In genomic region chr6:31967926-31968320, GRCh38 we compare ENCODE assay signal across 17 cellular contexts. TPM values are rescaled to one million over a fixed set of nuclear protein-coding genes. Genes with fewer than 3 reads are reported as not detected.
DNase-seq lines count a peak whose midpoint lies in the region; ATAC-seq lines count a peak whose summit lies in the region.
"Had no signal": no experiment of that assay in that cellular context is flagged by ENCODE, and none has a peak within 500 bp of the region (broad histone marks: within the 10 kb centered on the region; RNA-seq: fewer than 3 reads in every experiment).

No MANE protein-coding gene starts in this region.

- no peaks in the 10 kb centered on the region for H3K9me3 ChIP-seq in T-helper 17 cell (ENCODE audit: control insufficient read depth, low read length, poor library complexity, severe bottlenecking)
- H3K9me3 ChIP-seq: A549 had no signal

- H3K36me3 Mint-ChIP-seq in activated naive CD4-positive, alpha-beta T cell treated with anti-CD3 and anti-CD28 coated beads, Interleukin-2, amount 50 U/mL, for 24 hours: peaks cover 11% of the 10 kb centered on the region
- peaks cover 64% of the 10 kb centered on the region for H3K36me3 Mint-ChIP-seq in activated naive CD4-positive, alpha-beta T cell treated with anti-CD3 and anti-CD28 coated beads, Interleukin-2, amount 10 ng/mL, durations not matched to agents 7 days and 5 days
- H3K36me3 Mint-ChIP-seq in T-helper 17 cell (ENCODE audit: low read depth): peaks cover 9% of the 10 kb centered on the region
- H3K36me3 Mint-ChIP-seq in immature natural killer cell: peaks cover 0 to 40% (median 15%) of the 10 kb centered on the region in 3 donors
- peaks cover 100% of the 10 kb centered on the region for H3K36me3 Mint-ChIP-seq in stimulated activated effector memory CD8-positive, alpha-beta T cell treated with anti-CD3 and anti-CD28 coated beads, Interleukin-12 subunit alpha, Interleukin-12 subunit beta, amount 100 ng/mL, for 72 hours

- CTCF ChIA-PET in activated naive CD4-positive, alpha-beta T cell treated with anti-CD3 and anti-CD28 coated beads, Interleukin-2, amount 10 ng/mL, durations not matched to agents 7 days and 5 days (lab: Charles Lee): no interaction called here

- DNase-seq in activated naive CD4-positive, alpha-beta T cell treated with anti-CD3 and anti-CD28 coated beads, Interleukin-2, amount 10 ng/mL, durations not matched to agents 7 days and 5 days: no peak
- DNase-seq in T-helper 17 cell (no peak), immature natural killer cell (no peak), OCI-M2 (lab: John Stamatoyannopoulos, UW; ENCODE audit: unreplicated experiment) (no peak)
- DNase-seq in stimulated activated effector memory CD8-positive, alpha-beta T cell treated with anti-CD3 and anti-CD28 coated beads, Interleukin-12 subunit alpha, Interleukin-12 subunit beta, amount 100 ng/mL, for 72 hours (ENCODE audit: low spot score in 2 of 2): no peak
- DNase-seq: DMS79 treated with DMSO at 0.1 percent for 48 hours, GM23248, IMR-90, NCI-H1417, NCI-H2029, NCI-H524 had no signal

- peaks cover 29% of the 10 kb centered on the region for H3K4me1 Mint-ChIP-seq in activated naive CD4-positive, alpha-beta T cell treated with anti-CD3 and anti-CD28 coated beads, Interleukin-2, amount 50 U/mL, for 24 hours
- H3K4me1 Mint-ChIP-seq in activated naive CD4-positive, alpha-beta T cell treated with anti-CD3 and anti-CD28 coated beads, Interleukin-2, amount 10 ng/mL, durations not matched to agents 7 days and 5 days: peaks cover 33% of the 10 kb centered on the region
- H3K4me1 Mint-ChIP-seq in T-helper 17 cell: peaks cover 26% of the 10 kb centered on the region
- peaks cover 28 to 34% of the 10 kb centered on the region in 2 donors for H3K4me1 Mint-ChIP-seq in immature natural killer cell
- peaks cover 49% of the 10 kb centered on the region for H3K4me1 Mint-ChIP-seq in stimulated activated effector memory CD8-positive, alpha-beta T cell treated with anti-CD3 and anti-CD28 coated beads, Interleukin-12 subunit alpha, Interleukin-12 subunit beta, amount 100 ng/mL, for 72 hours

- no peaks in the 10 kb centered on the region for H3K9me3 Mint-ChIP-seq in activated naive CD4-positive, alpha-beta T cell treated with anti-CD3 and anti-CD28 coated beads, Interleukin-2, amount 50 U/mL, for 24 hours
- H3K9me3 Mint-ChIP-seq in activated naive CD4-positive, alpha-beta T cell treated with anti-CD3 and anti-CD28 coated beads, Interleukin-2, amount 10 ng/mL, durations not matched to agents 7 days and 5 days: no peaks in the 10 kb centered on the region
- no peaks in the 10 kb centered on the region for H3K9me3 Mint-ChIP-seq in immature natural killer cell
- H3K9me3 Mint-ChIP-seq in stimulated activated effector memory CD8-positive, alpha-beta T cell treated with anti-CD3 and anti-CD28 coated beads, Interleukin-12 subunit alpha, Interleukin-12 subunit beta, amount 100 ng/mL, for 72 hours: no peaks in the 10 kb centered on the region
- H3K9me3 Mint-ChIP-seq: CD14-positive monocyte had no signal

- H3K4me3 Mint-ChIP-seq in activated naive CD4-positive, alpha-beta T cell treated with anti-CD3 and anti-CD28 coated beads, Interleukin-2, amount 50 U/mL, for 24 hours: no peak overlapping the region
- H3K4me3 Mint-ChIP-seq in activated naive CD4-positive, alpha-beta T cell treated with anti-CD3 and anti-CD28 coated beads, Interleukin-2, amount 10 ng/mL, durations not matched to agents 7 days and 5 days: no peak overlapping the region
- H3K4me3 Mint-ChIP-seq in T-helper 17 cell (peak overlapping the region; percentile 28), immature natural killer cell (no peak overlapping the region)
- no peak overlapping the region for H3K4me3 Mint-ChIP-seq in stimulated activated effector memory CD8-positive, alpha-beta T cell treated with anti-CD3 and anti-CD28 coated beads, Interleukin-12 subunit alpha, Interleukin-12 subunit beta, amount 100 ng/mL, for 72 hours
- H3K4me3 Mint-ChIP-seq: CD14-positive monocyte had no signal

- ATAC-seq in T-helper 17 cell: no peak
- no peak for ATAC-seq in stimulated activated effector memory CD8-positive, alpha-beta T cell treated with anti-CD3 and anti-CD28 coated beads, Interleukin-12 subunit alpha, Interleukin-12 subunit beta, amount 100 ng/mL, for 72 hours
- no peak for ATAC-seq in HG02870 (IDR thresholded peaks at IDR 0.05; ENCODE audit: unreplicated experiment)
- ATAC-seq in GM18867 (IDR thresholded peaks at IDR 0.05; ENCODE audit: unreplicated experiment): no peak
- ATAC-seq: A549, HCT116 had no signal

- no peaks in the 10 kb centered on the region for H3K27me3 Mint-ChIP-seq in activated naive CD4-positive, alpha-beta T cell treated with anti-CD3 and anti-CD28 coated beads, Interleukin-2, amount 50 U/mL, for 24 hours
- peaks cover 8% of the 10 kb centered on the region for H3K27me3 Mint-ChIP-seq in activated naive CD4-positive, alpha-beta T cell treated with anti-CD3 and anti-CD28 coated beads, Interleukin-2, amount 10 ng/mL, durations not matched to agents 7 days and 5 days
- H3K27me3 Mint-ChIP-seq in T-helper 17 cell: no peaks in the 10 kb centered on the region
- H3K27me3 Mint-ChIP-seq in immature natural killer cell (ENCODE audit: low read depth in 3 of 3): peaks cover 12 to 20% (median 12%) of the 10 kb centered on the region in 3 donors

- H3K27ac Mint-ChIP-seq in activated naive CD4-positive, alpha-beta T cell treated with anti-CD3 and anti-CD28 coated beads, Interleukin-2, amount 50 U/mL, for 24 hours: peak overlapping the region; percentile 55
- H3K27ac Mint-ChIP-seq in activated naive CD4-positive, alpha-beta T cell treated with anti-CD3 and anti-CD28 coated beads, Interleukin-2, amount 10 ng/mL, durations not matched to agents 7 days and 5 days: no peak overlapping the region
- H3K27ac Mint-ChIP-seq in T-helper 17 cell (peak overlapping the region; percentile 45), immature natural killer cell (peak overlapping the region; percentile 23 to 69 (median 54))
- H3K27ac Mint-ChIP-seq in stimulated activated effector memory CD8-positive, alpha-beta T cell treated with anti-CD3 and anti-CD28 coated beads, Interleukin-12 subunit alpha, Interleukin-12 subunit beta, amount 100 ng/mL, for 72 hours: peak overlapping the region; percentile 78

RNA-seq across cellular contexts. Expression of gene DXO, which starts 4.0 kb away (rescaled TPM):
- 10 to 100 TPM; 31.9 to 35.0 TPM for total RNA-seq in T-helper 17 cell
- polyA plus RNA-seq in immature natural killer cell: 10 to 100 TPM in 2 of 3 donors, 1 to 10 TPM in 1; 9.2 to 19.5 (median 17.2) TPM

RNA-seq across cellular contexts. Expression of gene SKIC2, which starts 8.9 kb away (rescaled TPM):
- total RNA-seq in T-helper 17 cell: 10 to 100 TPM; 85.5 to 94.5 TPM
- polyA plus RNA-seq in immature natural killer cell: 10 to 100 TPM; 14.1 to 20.6 (median 19.3) TPM

RNA-seq across cellular contexts. Expression of gene NELFE, which starts 9.2 kb away (rescaled TPM):
- total RNA-seq in T-helper 17 cell: 10 to 100 TPM; 45.8 to 46.2 TPM
- polyA plus RNA-seq in immature natural killer cell: 10 to 100 TPM; 73.3 to 84.6 (median 76.9) TPM

RNA-seq across cellular contexts. Expression of gene C4A, which starts 13.9 kb away (rescaled TPM):
- 1 to 10 TPM; 3.8 to 5.4 TPM for total RNA-seq in T-helper 17 cell
- not detected for polyA plus RNA-seq in immature natural killer cell
- polyA plus RNA-seq: CD14-positive monocyte had no signal

RNA-seq across cellular contexts. Expression of gene CFB, which starts 22.0 kb away (rescaled TPM):
- total RNA-seq in T-helper 17 cell: under 1 TPM in 1 of 2 donors, not detected in 1; 0.65 TPM
- polyA plus RNA-seq in immature natural killer cell: under 1 TPM in 1 of 3 donors, not detected in 2; 0.27 TPM
